In the genomic region with DNA sequence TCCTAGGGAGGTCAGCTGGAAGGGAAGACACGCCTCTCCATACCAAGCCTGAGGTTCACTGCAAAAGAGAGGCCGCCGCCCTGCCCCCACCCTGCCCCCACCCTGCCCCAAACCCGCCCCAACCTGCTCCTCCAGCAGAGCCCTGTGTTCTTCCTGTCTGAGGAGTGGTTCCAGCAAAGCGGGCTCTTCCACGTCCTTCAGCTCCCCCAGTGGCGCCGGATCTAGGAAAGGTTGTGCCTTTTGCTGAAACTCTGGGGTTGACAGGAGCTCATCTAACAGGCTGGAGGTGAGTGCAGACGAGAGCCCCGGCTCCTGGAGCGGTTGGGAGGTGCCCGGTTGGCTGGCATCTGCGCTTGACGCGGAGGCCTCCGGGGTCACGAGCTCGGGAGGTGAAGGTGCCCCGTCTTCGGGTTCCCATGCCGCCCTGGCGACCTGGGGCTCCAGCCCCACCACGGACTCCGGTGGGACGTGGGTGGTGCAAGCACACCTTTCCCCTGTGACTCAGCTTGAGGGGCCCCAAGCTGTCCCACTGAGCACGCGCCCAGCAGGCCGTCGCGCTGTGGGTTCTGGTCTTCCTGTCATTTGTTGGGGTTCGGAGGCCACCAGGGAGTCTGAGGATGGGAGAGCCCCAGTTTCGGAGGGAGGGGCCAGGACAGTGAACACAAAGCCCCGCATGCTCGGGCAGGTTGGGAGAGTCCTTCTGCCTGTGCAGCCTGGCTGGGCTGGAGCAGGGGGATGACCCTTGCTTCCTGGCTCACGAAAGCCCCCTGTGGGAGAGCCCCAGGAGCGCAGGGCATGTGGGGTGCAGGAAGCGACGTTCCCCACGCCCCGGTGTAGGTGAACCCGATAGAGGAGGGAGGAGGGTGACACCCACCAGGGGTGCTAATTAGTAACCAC, we compare ENCODE assay signal across 8 cellular contexts.
DNase-seq lines count a peak whose midpoint lies in the region; ATAC-seq lines count a peak whose summit lies in the region.

No MANE protein-coding gene starts in this region.

- peaks cover 4% of the 10 kb centered on the region for H3K27me3 ChIP-seq in effector memory CD4-positive, alpha-beta T cell (replicated peaks; ENCODE audit: control insufficient read depth, insufficient read depth, low read length, poor library complexity, severe bottlenecking)
- H3K27me3 ChIP-seq in mononuclear cell (ENCODE audit: insufficient read depth, low read length), result peaks cover 15% of the 10 kb centered on the region

- peaks cover 10% of the 10 kb centered on the region for H3K4me1 ChIP-seq in effector memory CD4-positive, alpha-beta T cell (ENCODE audit: control insufficient read depth, insufficient read depth, low read length, poor library complexity, severe bottlenecking)
- H3K4me1 ChIP-seq in mononuclear cell (ENCODE audit: insufficient read depth, low read length), result peaks cover 21% of the 10 kb centered on the region

- DNase-seq in activated CD4-positive, alpha-beta T cell treated with anti-CD3 and anti-CD28 coated beads for 24 hours (ENCODE audit: low read depth in 2 of 2), result peak; percentile 24 to 32
- DNase-seq in effector memory CD4-positive, alpha-beta T cell, result peak; percentile 16 to 56 (median 43)
- peak; percentile 33 to 41 for DNase-seq in stimulated activated CD8-positive, alpha-beta memory T cell treated with anti-CD3 and anti-CD28 coated beads, Interleukin-4, amount 100 ng/mL, for 4 hours (ENCODE audit: low read depth in 2 of 2, low spot score in 1 of 2)
- DNase-seq in effector CD8-positive, alpha-beta T cell (lab: John Stamatoyannopoulos, UW), result no peak
- no peak for DNase-seq in DMS153 treated with DMSO at 0.1 percent for 48 hours (lab: John Stamatoyannopoulos, UW; ENCODE audit: unreplicated experiment)

- no peaks in the 10 kb centered on the region for H3K9me3 ChIP-seq in effector memory CD4-positive, alpha-beta T cell (ENCODE audit: control insufficient read depth, low read length)
- no peaks in the 10 kb centered on the region for H3K9me3 ChIP-seq in mononuclear cell (ENCODE audit: low read depth, low read length)

- H3K27ac ChIP-seq in effector memory CD4-positive, alpha-beta T cell (ENCODE audit: insufficient read depth, low read length, poor library complexity, severe bottlenecking), result no peak overlapping the region

- H3K4me3 ChIP-seq in effector memory CD4-positive, alpha-beta T cell (ENCODE audit: insufficient read depth, low read depth, low read length, poor library complexity, severe bottlenecking), result peak overlapping the region; percentile 39
- H3K4me3 ChIP-seq in mononuclear cell (ENCODE audit: low read length), result peak overlapping the region; percentile 53

- H3K36me3 ChIP-seq in effector memory CD4-positive, alpha-beta T cell (ENCODE audit: control insufficient read depth, insufficient read depth, low read length), result no peaks in the 10 kb centered on the region

- peak; percentile 36 for ATAC-seq in GM18858 (IDR thresholded peaks at IDR 0.05; ENCODE audit: unreplicated experiment)
- peak; percentile 44 for ATAC-seq in HG03060 (IDR thresholded peaks at IDR 0.05; ENCODE audit: low read depth, unreplicated experiment)

Comparison
In these comparisons a context has a peak if more than half of its experiments do, and no peak if none do; other contexts are left out.
1. DNase-seq: peak in activated CD4-positive, alpha-beta T cell treated with anti-CD3 and anti-CD28 coated beads for 24 hours (2 of 2), effector memory CD4-positive, alpha-beta T cell (3 of 3) and stimulated activated CD8-positive, alpha-beta memory T cell treated with anti-CD3 and anti-CD28 coated beads, Interleukin-4, amount 100 ng/mL, for 4 hours (2 of 2); none in effector CD8-positive, alpha-beta T cell (single experiment) and DMS153 treated with DMSO at 0.1 percent for 48 hours (single experiment).